In genomic region chr3:121736112-121736511, GRCh38 we compare ENCODE assay signal across 20 cellular contexts. TPM values are rescaled to one million over a fixed set of nuclear protein-coding genes. Genes with fewer than 3 reads are reported as not detected.
A peak's percentile ranks its signal among the peaks of the same experiment; 100 is the strongest.
DNase-seq lines count a peak whose midpoint lies in the region; ATAC-seq, FAIRE-seq and TF ChIP-seq lines count a peak whose summit lies in the region.
"Had no signal": no experiment of that assay in that cellular context is flagged by ENCODE, and none has a peak within 500 bp of the region (broad histone marks: within the 10 kb centered on the region; RNA-seq: fewer than 3 reads in every experiment).

No MANE protein-coding gene starts in this region.

- TF ChIP-seq CTCF in GM20000 (IDR thresholded peaks at IDR 0.05; ENCODE audit: extremely low read depth, missing control alignments), result no peak

- peak; percentile 75 for FAIRE-seq in H54 (lab: Jason Lieb, UNC)
- FAIRE-seq: G401.6, islet of Langerhans, pancreas had no signal

- no peak for DNase-seq in activated CD4-positive, CD25-positive, alpha-beta regulatory T cell treated with anti-CD3 and anti-CD28 coated beads, Interleukin-2, amount 50 U/mL, for 72 hours
- DNase-seq in H54 (ENCODE audit: insufficient read length, low spot score) (no peak), amniotic epithelial cell (ENCODE audit: low read depth) (peak; percentile 38), myocyte (ENCODE audit: low read depth) (peak; percentile 39), cerebellar nuclear complex (lab: John Stamatoyannopoulos, UW) (no peak), UCSD-AML1 (lab: John Stamatoyannopoulos, UW; ENCODE audit: unreplicated experiment) (no peak), GM20000 (ENCODE audit: low spot score) (no peak)
- DNase-seq: activated naive CD4-positive, alpha-beta T cell treated with anti-CD3 and anti-CD28 coated beads for 36 hours; BE2C; Caco-2; caudate nucleus; effector CD4-positive, alpha-beta T cell; NCI-H1048; NCI-H2029; NCI-H446 treated with DMSO at 0.1 percent for 48 hours; pancreas; stimulated activated CD4-positive, alpha-beta T cell treated with anti-CD3 and anti-CD28 coated beads, Interleukin-2, amount 100 ng/mL, for 48 hours had no signal

- no peak for TF ChIP-seq POLR2A in H54 (IDR thresholded peaks at IDR 0.05; ENCODE audit: low read depth, low read length)

- ATAC-seq in activated CD4-positive, CD25-positive, alpha-beta regulatory T cell treated with anti-CD3 and anti-CD28 coated beads, Interleukin-2, amount 50 U/mL, for 24 hours, result peak; percentile 23 to 67
- ATAC-seq: pancreas had no signal

RNA-seq across cellular contexts. Expression of gene GOLGB1, which starts 13.4 kb away (rescaled TPM):
- 47.5 and 48.1 TPM in 2 replicates for total RNA-seq in myocyte
- 13.2 TPM for polyA plus RNA-seq in myocyte (2012)

Comparison
In these comparisons a context has a peak if more than half of its experiments do, and no peak if none do; other contexts are left out.
1. DNase-seq: peak in amniotic epithelial cell (single experiment) and myocyte (single experiment); none in activated CD4-positive, CD25-positive, alpha-beta regulatory T cell treated with anti-CD3 and anti-CD28 coated beads, Interleukin-2, amount 50 U/mL, for 72 hours (single experiment), H54 (single experiment), cerebellar nuclear complex (0 of 2), UCSD-AML1 (single experiment) and GM20000 (single experiment).